ENCODE assay signal across 16 cellular contexts in genomic region chr3:52299247-52299657, GRCh38. TPM values are rescaled to one million over a fixed set of nuclear protein-coding genes. Genes with fewer than 3 reads are reported as not detected.
A peak's percentile ranks its signal among the peaks of the same experiment; 100 is the strongest.
DNase-seq lines count a peak whose midpoint lies in the region; ATAC-seq, FAIRE-seq and TF ChIP-seq lines count a peak whose summit lies in the region.
"Had no signal": no experiment of that assay in that cellular context is flagged by ENCODE, and none has a peak within 500 bp of the region (broad histone marks: within the 10 kb centered on the region; RNA-seq: fewer than 3 reads in every experiment).

No MANE protein-coding gene starts in this region.

- intact Hi-C loops in HepG2 (cut with micrococcal nuclease; ENCODE audit: unreplicated experiment) (no loop called here), sciatic nerve (cut with DNase I) (no loop called here)

- no peaks in the 10 kb centered on the region for H3K36me3 Mint-ChIP-seq in brain

- TF ChIP-seq EP300 in HepG2 (IDR thresholded peaks at IDR 0.05; ENCODE audit: low read depth in 2 of 2, low read length in 2 of 2) (no peak), HepG2 (CRISPR knock-in tag; IDR thresholded peaks at IDR 0.05; ENCODE audit: borderline replicate concordance) (no peak)

- no peak for TF ChIP-seq RAD21 in HepG2 (CRISPR knock-in tag; IDR thresholded peaks at IDR 0.05)

- no peaks in the 10 kb centered on the region for H3K9me3 ChIP-seq in HUES64 (ENCODE audit: insufficient read depth, low read depth, low read length)
- no peaks in the 10 kb centered on the region for H3K9me3 ChIP-seq in HepG2 (ENCODE audit: low read length)
- H3K9me3 ChIP-seq: heart right ventricle had no signal

- H2AFZ ChIP-seq in HepG2 (ENCODE audit: low read length) = no peak overlapping the region

- CTCF ChIA-PET in HepG2 (lab: Yijun Ruan, JAX; ENCODE audit: low intra/inter-chr PET ratio, low total read pairs) (interaction anchor here (1.4 kb wide), 1 partner anchor 40 kb away, joined by 4 read pairs; no protein-coding TSS in a partner anchor), RWPE1 (lab: Yijun Ruan, JAX) (no interaction called here)

- no peaks in the 10 kb centered on the region for H3K79me2 ChIP-seq in HepG2 (ENCODE audit: insufficient read depth, low read length)

- no peaks in the 10 kb centered on the region for H3K36me3 ChIP-seq in HUES64 (ENCODE audit: insufficient read depth, low read length)
- H3K36me3 ChIP-seq in HepG2 (replicated peaks in 1 of 2; ENCODE audit: control insufficient read depth in 1 of 2, insufficient read depth in 2 of 2, low read length in 2 of 2) = no peaks in the 10 kb centered on the region

- FAIRE-seq in HepG2 (lab: Jason Lieb, UNC) (no peak), GM12892 (lab: Jason Lieb, UNC) (no peak)
- FAIRE-seq: RCC 7860 had no signal

- 19% methylated on average over 8 of the region's 8 CpGs for WGBS in HUES64
- WGBS in HepG2 (ENCODE audit: low lambda C conversion rate) = 16% methylated on average over 8 of the region's 8 CpGs

- H3K9ac ChIP-seq in HUES64 (ENCODE audit: low read depth, low read length) (peak overlapping the region; percentile 10; the same call in 1 of the 2 replicates), HepG2 (ENCODE audit: insufficient read depth, low read depth, low read length) (no peak overlapping the region)

- ATAC-seq in HepG2 = peak; percentile 25
- peak; percentile 8 for ATAC-seq in sciatic nerve

- H3K4me3 Mint-ChIP-seq in brain = peak overlapping the region; percentile 77 to 87 (median 84)
- H3K4me3 Mint-ChIP-seq: activated naive CD8-positive, alpha-beta T cell treated with anti-CD3 and anti-CD28 coated beads for 36 hours had no signal

- DNase-seq in HepG2 (ENCODE audit: low spot score) (no peak), sciatic nerve (ENCODE audit: low spot score) (no peak), NCI-H524 (lab: John Stamatoyannopoulos, UW) (no peak), RWPE1 (ENCODE audit: low spot score) (no peak), GM12892 (ENCODE audit: insufficient read length) (no peak)
- DNase-seq: activated naive CD8-positive, alpha-beta T cell treated with anti-CD3 and anti-CD28 coated beads for 36 hours; NCI-H187; NCI-H526 treated with DMSO at 0.1 percent for 48 hours; T-helper 1 cell had no signal

- TF ChIP-seq POLR2A in HepG2 (IDR thresholded peaks at IDR 0.05; ENCODE audit: insufficient read depth in 1 of 2, low read depth in 2 of 2, low read length in 2 of 2) (no peak), GM12892 (IDR thresholded peaks at IDR 0.05; ENCODE audit: low read depth, low read length) (no peak)

- peak overlapping the region; percentile 44 for H3K4me3 ChIP-seq in HUES64 (ENCODE audit: low read length)
- peak overlapping the region in 1 of 3 experiments; percentile 34; a peak in 1 of 6 replicates for H3K4me3 ChIP-seq in HepG2 (replicated peaks in 1 of 3; ENCODE audit: insufficient read depth in 1 of 3, low read depth in 2 of 3, low read length in 3 of 3)
- H3K4me3 ChIP-seq: lung had no signal

- H3K4me2 ChIP-seq in HepG2 (ENCODE audit: low read depth, low read length) = peak overlapping the region; percentile 75

- POLR2A ChIA-PET in HepG2 (lab: Yijun Ruan, JAX) (interaction anchor here (1.2 to 5.4 kb wide), 8 partner anchors 9 to 62 kb away, joined by 3 to 113 read pairs (median 11); partner anchors contain the start of genes GLYCTK, TWF2 and WDR82), RWPE1 (lab: Yijun Ruan, JAX; ENCODE audit: low non-redundant PET) (no interaction called here)

- TF ChIP-seq CTCF in brain (conservative IDR thresholded peaks at IDR 0.05) (no peak), HepG2 (CRISPR knock-in tag; IDR thresholded peaks at IDR 0.05) (no peak), RWPE1 (conservative IDR thresholded peaks at IDR 0.05; ENCODE audit: low read depth) (no peak)

- peaks cover 98% of the 10 kb centered on the region for H3K4me1 Mint-ChIP-seq in brain

- H3K27ac ChIP-seq in HUES64 (ENCODE audit: low read depth, low read length) (no peak overlapping the region), HepG2 (ENCODE audit: extremely low read length, insufficient read depth, low read length) (no peak overlapping the region), RWPE1 (no peak overlapping the region)
- H3K27ac ChIP-seq: C4-2B, epithelial cell of prostate had no signal

- H3K4me1 ChIP-seq in HUES64 (ENCODE audit: insufficient read depth, low read length) (peaks cover 21% of the 10 kb centered on the region), HepG2 (ENCODE audit: insufficient read depth, low read length) (peaks cover 45% of the 10 kb centered on the region)

- H3K9me3 Mint-ChIP-seq in brain = no peaks in the 10 kb centered on the region
- H3K9me3 Mint-ChIP-seq: activated naive CD8-positive, alpha-beta T cell treated with anti-CD3 and anti-CD28 coated beads for 36 hours had no signal

- in situ Hi-C loops in HepG2 (cut with HindIII; ENCODE audit: extremely low pct_ligation_motif_present, low pct_unique_long_range_greater_than_20kb) = no loop called here

- peak overlapping the region; percentile 85 to 99 (median 90) for H3K27ac Mint-ChIP-seq in brain
- H3K27ac Mint-ChIP-seq: activated naive CD8-positive, alpha-beta T cell treated with anti-CD3 and anti-CD28 coated beads for 36 hours had no signal

- H3K27me3 Mint-ChIP-seq in brain = peaks cover 48% of the 10 kb centered on the region
- H3K27me3 Mint-ChIP-seq: activated naive CD8-positive, alpha-beta T cell treated with anti-CD3 and anti-CD28 coated beads for 36 hours had no signal

- BruUV-seq in HepG2 (replicated peaks; lab: Mats Ljungman, UMichigan) = no TSS peak

- H3K27me3 ChIP-seq in HUES64 (ENCODE audit: insufficient read depth, low read length) (no peaks in the 10 kb centered on the region), HepG2 (ENCODE audit: control insufficient read depth in 1 of 2, insufficient read depth in 2 of 2, low read length in 2 of 2) (no peaks in the 10 kb centered on the region)
- H3K27me3 ChIP-seq: heart right ventricle had no signal

- H4K20me1 ChIP-seq in HepG2 (ENCODE audit: insufficient read depth, low read length) = peaks cover 11% of the 10 kb centered on the region

RNA-seq across cellular contexts. Expression of gene GLYCTK, which starts 11.6 kb away (rescaled TPM):
- 5.4 TPM for polyA plus RNA-seq in HUES64 (2013, experiment 1 of 2)
- 3.9 TPM for polyA plus RNA-seq in HUES64 (2013, experiment 2 of 2)
- 2.6 TPM for polyA plus RNA-seq in brain (ENCODE audit: insufficient read depth, low read depth, low replicate concordance)
- total RNA-seq in HepG2 (2016; rRNA removed; fragmentation: Illumina TruSeq; extraction: Trizol) = 91.7 and 126 TPM in 2 replicates
- 33.8 and 34.0 TPM in 2 replicates for total RNA-seq in HepG2 (2016; cell fraction: cytosol; rRNA removed; fragmentation: Illumina TruSeq; extraction: Trizol; ENCODE audit: low read depth)
- total RNA-seq in HepG2 (2016; cell fraction: insoluble cytoplasmic fraction; rRNA removed; fragmentation: Illumina TruSeq; extraction: Trizol) = 89.0 and 132 TPM in 2 replicates
- total RNA-seq in HepG2 (2016; cell fraction: membrane; rRNA removed; fragmentation: Illumina TruSeq; extraction: Trizol) = 68.4 and 70.3 TPM in 2 replicates
- 155 and 170 TPM in 2 replicates for total RNA-seq in HepG2 (2016; cell fraction: nucleus; rRNA removed; fragmentation: Illumina TruSeq; extraction: Trizol)
- 70.0 and 102 TPM in 2 replicates for polyA plus RNA-seq in HepG2 (2011; rRNA removed)
- 57.2 and 86.0 TPM in 2 replicates for polyA plus RNA-seq in HepG2 (2011; cell fraction: cytosol; rRNA removed)
- 489 and 498 TPM in 2 replicates for polyA plus RNA-seq in HepG2 (2011; cell fraction: nucleus; rRNA removed)
- 41.5 and 43.2 TPM in 2 replicates for polyA plus RNA-seq in HepG2 (2012)
- polyA plus RNA-seq in HepG2 (2016; cell fraction: cytosol; fragmentation: Illumina TruSeq; extraction: Trizol; ENCODE audit: low read depth) = 21.7 and 24.0 TPM in 2 replicates
- 64.0 and 68.6 TPM in 2 replicates for polyA plus RNA-seq in HepG2 (2016; cell fraction: insoluble cytoplasmic fraction; fragmentation: Illumina TruSeq; extraction: Trizol; ENCODE audit: low read depth)
- polyA plus RNA-seq in HepG2 (2016; cell fraction: membrane; fragmentation: Illumina TruSeq; extraction: Trizol; ENCODE audit: low read depth) = 44.9 and 46.0 TPM in 2 replicates
- polyA plus RNA-seq in HepG2 (2016; cell fraction: nucleus; fragmentation: Illumina TruSeq; extraction: Trizol; ENCODE audit: insufficient read depth, low read depth) = 216 and 226 TPM in 2 replicates
- polyA minus RNA-seq in HepG2 (2011; rRNA and poly(A)+ RNA removed; ENCODE audit: low replicate concordance) = 13.9 and 184 TPM in 2 replicates
- 18.4 and 23.4 TPM in 2 replicates for polyA minus RNA-seq in HepG2 (2011; cell fraction: cytosol; rRNA and poly(A)+ RNA removed)
- polyA minus RNA-seq in HepG2 (2011; cell fraction: nucleus; rRNA and poly(A)+ RNA removed) = 164 and 185 TPM in 2 replicates
- 16.7 TPM for total RNA-seq in sciatic nerve
- 7.1 TPM for polyA plus RNA-seq in GM12892 (2012; ENCODE audit: missing spikeins)

RNA-seq across cellular contexts. Expression of gene DNAH1, which starts 16.9 kb away (rescaled TPM):
- polyA plus RNA-seq in HUES64 (2013, experiment 1 of 2) = 0.40 TPM
- 0.89 TPM for polyA plus RNA-seq in HUES64 (2013, experiment 2 of 2)
- 1.8 TPM for polyA plus RNA-seq in brain (ENCODE audit: insufficient read depth, low read depth, low replicate concordance)
- 0.42 and 0.64 TPM in 2 replicates for total RNA-seq in HepG2 (2016; rRNA removed; fragmentation: Illumina TruSeq; extraction: Trizol)
- total RNA-seq in HepG2 (2016; cell fraction: cytosol; rRNA removed; fragmentation: Illumina TruSeq; extraction: Trizol; ENCODE audit: low read depth) = under 0.01 and 0.35 TPM in 2 replicates
- 0.18 and 0.74 TPM in 2 replicates for total RNA-seq in HepG2 (2016; cell fraction: insoluble cytoplasmic fraction; rRNA removed; fragmentation: Illumina TruSeq; extraction: Trizol)
- total RNA-seq in HepG2 (2016; cell fraction: membrane; rRNA removed; fragmentation: Illumina TruSeq; extraction: Trizol) = 0.07 and 0.22 TPM in 2 replicates
- 1.7 and 2.1 TPM in 2 replicates for total RNA-seq in HepG2 (2016; cell fraction: nucleus; rRNA removed; fragmentation: Illumina TruSeq; extraction: Trizol)
- polyA plus RNA-seq in HepG2 (2011; rRNA removed) = 3.5 and 4.8 TPM in 2 replicates
- 0.85 and 1.5 TPM in 2 replicates for polyA plus RNA-seq in HepG2 (2011; cell fraction: cytosol; rRNA removed)
- 32.0 and 33.0 TPM in 2 replicates for polyA plus RNA-seq in HepG2 (2011; cell fraction: nucleus; rRNA removed)
- 2.0 and 3.0 TPM in 2 replicates for polyA plus RNA-seq in HepG2 (2012)
- 0.07 TPM in 1 of 2 replicates, not detected in the other for polyA plus RNA-seq in HepG2 (2016; cell fraction: cytosol; fragmentation: Illumina TruSeq; extraction: Trizol; ENCODE audit: low read depth)
- 0.13 and 0.34 TPM in 2 replicates for polyA plus RNA-seq in HepG2 (2016; cell fraction: insoluble cytoplasmic fraction; fragmentation: Illumina TruSeq; extraction: Trizol; ENCODE audit: low read depth)
- 0.09 and 0.14 TPM in 2 replicates for polyA plus RNA-seq in HepG2 (2016; cell fraction: membrane; fragmentation: Illumina TruSeq; extraction: Trizol; ENCODE audit: low read depth)
- polyA plus RNA-seq in HepG2 (2016; cell fraction: nucleus; fragmentation: Illumina TruSeq; extraction: Trizol; ENCODE audit: insufficient read depth, low read depth) = 1.9 and 2.5 TPM in 2 replicates
- 8.3 and 11.0 TPM in 2 replicates for polyA minus RNA-seq in HepG2 (2011; rRNA and poly(A)+ RNA removed; ENCODE audit: low replicate concordance)
- 0.35 and 0.99 TPM in 2 replicates for polyA minus RNA-seq in HepG2 (2011; cell fraction: cytosol; rRNA and poly(A)+ RNA removed)
- polyA minus RNA-seq in HepG2 (2011; cell fraction: nucleus; rRNA and poly(A)+ RNA removed) = 12.2 and 14.8 TPM in 2 replicates
- 20.1 TPM for total RNA-seq in sciatic nerve
- 6.0 TPM for polyA plus RNA-seq in GM12892 (2012; ENCODE audit: missing spikeins)

RNA-seq across cellular contexts. Expression of gene WDR82, which starts 20.8 kb away (rescaled TPM):
- 60.5 TPM for polyA plus RNA-seq in HUES64 (2013, experiment 1 of 2)
- 61.6 TPM for polyA plus RNA-seq in HUES64 (2013, experiment 2 of 2)
- polyA plus RNA-seq in brain (ENCODE audit: insufficient read depth, low read depth, low replicate concordance) (66.7 TPM), HepG2 (2011; rRNA removed) (39.1 and 41.9 TPM in 2 replicates)
- total RNA-seq in HepG2 (2016; rRNA removed; fragmentation: Illumina TruSeq; extraction: Trizol) (59.5 and 62.0 TPM in 2 replicates), sciatic nerve (71.5 TPM)
- 6.3 and 6.7 TPM in 2 replicates for total RNA-seq in HepG2 (2016; cell fraction: cytosol; rRNA removed; fragmentation: Illumina TruSeq; extraction: Trizol; ENCODE audit: low read depth)
- total RNA-seq in HepG2 (2016; cell fraction: insoluble cytoplasmic fraction; rRNA removed; fragmentation: Illumina TruSeq; extraction: Trizol) = 58.9 and 60.5 TPM in 2 replicates
- 27.7 and 28.8 TPM in 2 replicates for total RNA-seq in HepG2 (2016; cell fraction: membrane; rRNA removed; fragmentation: Illumina TruSeq; extraction: Trizol)
- 32.4 and 32.6 TPM in 2 replicates for total RNA-seq in HepG2 (2016; cell fraction: nucleus; rRNA removed; fragmentation: Illumina TruSeq; extraction: Trizol)
- 23.5 and 37.7 TPM in 2 replicates for polyA plus RNA-seq in HepG2 (2011; cell fraction: cytosol; rRNA removed)
- 10.7 and 14.5 TPM in 2 replicates for polyA plus RNA-seq in HepG2 (2011; cell fraction: nucleus; rRNA removed)
- 48.3 and 52.2 TPM in 2 replicates for polyA plus RNA-seq in HepG2 (2012)
- polyA plus RNA-seq in HepG2 (2016; cell fraction: cytosol; fragmentation: Illumina TruSeq; extraction: Trizol; ENCODE audit: low read depth) = 3.6 and 4.2 TPM in 2 replicates
- polyA plus RNA-seq in HepG2 (2016; cell fraction: insoluble cytoplasmic fraction; fragmentation: Illumina TruSeq; extraction: Trizol; ENCODE audit: low read depth) = 60.6 and 66.1 TPM in 2 replicates
- 13.9 and 15.0 TPM in 2 replicates for polyA plus RNA-seq in HepG2 (2016; cell fraction: membrane; fragmentation: Illumina TruSeq; extraction: Trizol; ENCODE audit: low read depth)
- 38.8 and 40.8 TPM in 2 replicates for polyA plus RNA-seq in HepG2 (2016; cell fraction: nucleus; fragmentation: Illumina TruSeq; extraction: Trizol; ENCODE audit: insufficient read depth, low read depth)
- 52.7 and 77.7 TPM in 2 replicates for polyA minus RNA-seq in HepG2 (2011; rRNA and poly(A)+ RNA removed; ENCODE audit: low replicate concordance)
- polyA minus RNA-seq in HepG2 (2011; cell fraction: cytosol; rRNA and poly(A)+ RNA removed) = 29.3 and 33.9 TPM in 2 replicates
- polyA minus RNA-seq in HepG2 (2011; cell fraction: nucleus; rRNA and poly(A)+ RNA removed) = 28.7 and 33.2 TPM in 2 replicates
- 34.7 TPM for polyA plus RNA-seq in GM12892 (2012; ENCODE audit: missing spikeins)

RNA-seq across cellular contexts. Expression of gene PPM1M, which starts 53.7 kb away (rescaled TPM):
- 4.0 TPM for polyA plus RNA-seq in HUES64 (2013, experiment 1 of 2)
- polyA plus RNA-seq in HUES64 (2013, experiment 2 of 2) = 4.1 TPM
- polyA plus RNA-seq in brain (ENCODE audit: insufficient read depth, low read depth, low replicate concordance) (15.2 TPM), HepG2 (2011; rRNA removed) (5.9 and 6.9 TPM in 2 replicates)
- total RNA-seq in HepG2 (2016; rRNA removed; fragmentation: Illumina TruSeq; extraction: Trizol) (1.5 and 2.5 TPM in 2 replicates), sciatic nerve (36.9 TPM)
- total RNA-seq in HepG2 (2016; cell fraction: cytosol; rRNA removed; fragmentation: Illumina TruSeq; extraction: Trizol; ENCODE audit: low read depth) = 0.91 and 1.1 TPM in 2 replicates
- total RNA-seq in HepG2 (2016; cell fraction: insoluble cytoplasmic fraction; rRNA removed; fragmentation: Illumina TruSeq; extraction: Trizol) = 2.2 and 2.4 TPM in 2 replicates
- total RNA-seq in HepG2 (2016; cell fraction: membrane; rRNA removed; fragmentation: Illumina TruSeq; extraction: Trizol) = 2.7 and 3.5 TPM in 2 replicates
- 2.0 and 2.1 TPM in 2 replicates for total RNA-seq in HepG2 (2016; cell fraction: nucleus; rRNA removed; fragmentation: Illumina TruSeq; extraction: Trizol)
- 4.4 and 5.2 TPM in 2 replicates for polyA plus RNA-seq in HepG2 (2011; cell fraction: cytosol; rRNA removed)
- 20.6 and 21.3 TPM in 2 replicates for polyA plus RNA-seq in HepG2 (2011; cell fraction: nucleus; rRNA removed)
- polyA plus RNA-seq in HepG2 (2012) = 4.0 and 4.5 TPM in 2 replicates
- polyA plus RNA-seq in HepG2 (2016; cell fraction: cytosol; fragmentation: Illumina TruSeq; extraction: Trizol; ENCODE audit: low read depth) = 0.99 and 1.1 TPM in 2 replicates
- 2.0 and 2.3 TPM in 2 replicates for polyA plus RNA-seq in HepG2 (2016; cell fraction: insoluble cytoplasmic fraction; fragmentation: Illumina TruSeq; extraction: Trizol; ENCODE audit: low read depth)
- polyA plus RNA-seq in HepG2 (2016; cell fraction: membrane; fragmentation: Illumina TruSeq; extraction: Trizol; ENCODE audit: low read depth) = 2.3 and 2.5 TPM in 2 replicates
- polyA plus RNA-seq in HepG2 (2016; cell fraction: nucleus; fragmentation: Illumina TruSeq; extraction: Trizol; ENCODE audit: insufficient read depth, low read depth) = 3.6 and 4.3 TPM in 2 replicates
- polyA minus RNA-seq in HepG2 (2011; rRNA and poly(A)+ RNA removed; ENCODE audit: low replicate concordance) = 8.9 and 14.9 TPM in 2 replicates
- 1.5 and 1.9 TPM in 2 replicates for polyA minus RNA-seq in HepG2 (2011; cell fraction: cytosol; rRNA and poly(A)+ RNA removed)
- polyA minus RNA-seq in HepG2 (2011; cell fraction: nucleus; rRNA and poly(A)+ RNA removed) = 2.7 and 3.7 TPM in 2 replicates
- 24.1 TPM for polyA plus RNA-seq in GM12892 (2012; ENCODE audit: missing spikeins)
